1 cellular context compared by ENCODE assay signal in genomic region chr13:93230466-93230865, GRCh38.
TF ChIP-seq lines count a peak whose summit lies in the region.

No MANE protein-coding gene starts in this region.

TF ChIP-seq in IMR-90, 13 proteins besides CTCF, POLR2A, EP300 and RAD21 (continued from another document):
- no peak for TF ChIP-seq NFE2L2 (IDR thresholded peaks at IDR 0.05; ENCODE audit: low read depth, low read length)
- TF ChIP-seq FOS (IDR thresholded peaks at IDR 0.05; ENCODE audit: low read depth, low read length): peak; percentile 31; the same call in 1 of the 2 replicates
